Comparison of ENCODE assay signal across 8 cellular contexts in the genomic region with DNA sequence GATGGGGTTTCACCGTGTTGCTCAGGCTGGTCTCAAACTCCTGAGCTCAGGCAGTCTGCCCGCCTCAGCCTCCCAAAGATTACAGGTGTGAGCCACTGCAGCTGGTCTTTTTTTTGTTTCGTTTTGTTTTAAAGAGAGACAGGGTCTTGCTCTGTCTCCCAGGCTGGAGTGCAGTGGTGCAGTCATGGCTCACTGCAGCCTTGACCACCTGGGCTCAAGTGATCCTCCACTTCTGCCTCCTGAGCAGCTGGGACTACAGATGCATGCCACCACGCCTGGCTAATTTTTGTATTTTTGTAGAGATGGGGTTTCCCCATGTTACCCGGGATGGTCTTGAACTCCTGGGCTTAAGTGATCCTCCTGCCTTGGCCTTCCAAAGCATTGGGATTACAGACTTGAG. TPM values are rescaled to one million over a fixed set of nuclear protein-coding genes. Genes with fewer than 3 reads are reported as not detected.
A peak's percentile ranks its signal among the peaks of the same experiment; 100 is the strongest.
DNase-seq lines count a peak whose midpoint lies in the region; ATAC-seq and TF ChIP-seq lines count a peak whose summit lies in the region.
"Not testable (repeated sequence)": the region's sequence is repeated elsewhere in the genome, so short reads cannot be mapped to it uniquely, and the experiment has no call there.

No MANE protein-coding gene starts in this region.

- BruUV-seq in OCI-LY7 (replicated peaks; lab: Mats Ljungman, UMichigan): not testable (repeated sequence)

- peak overlapping the region; percentile 80 for H3K4me2 ChIP-seq in DOHH2 (ENCODE audit: low read length)
- peak overlapping the region; percentile 81 for H3K4me2 ChIP-seq in OCI-LY7 (ENCODE audit: low read length)

- H3K9me3 Mint-ChIP-seq in stimulated activated memory B cell treated with anti-CD40 and anti-IgM and Interleukin-4, amounts not matched to agents 10 μg/mL and 1 μg/mL and 100 μg/mL, for 72 hours: not testable (repeated sequence)

- H2AFZ ChIP-seq in OCI-LY7 (ENCODE audit: low read length): not testable (repeated sequence)

- H3F3A ChIP-seq in DOHH2 (ENCODE audit: control insufficient read depth, insufficient read depth): peaks cover 47% of the 10 kb centered on the region

- peak; percentile 89 for DNase-seq in OCI-LY7 (ENCODE audit: low spot score)

- H3K27me3 ChIP-seq in DOHH2 (ENCODE audit: control insufficient read depth, low read length): not testable (repeated sequence)

- peaks cover 83% of the 10 kb centered on the region for H3K4me1 ChIP-seq in DOHH2 (ENCODE audit: control insufficient read depth, low read length)
- H3K4me1 ChIP-seq in OCI-LY7 (ENCODE audit: insufficient read depth, low read length, poor library complexity, severe bottlenecking): peaks cover 81% of the 10 kb centered on the region

- ATAC-seq in GM18870 (IDR thresholded peaks at IDR 0.05; ENCODE audit: unreplicated experiment) (peak; percentile 66), GM19463 (IDR thresholded peaks at IDR 0.05; ENCODE audit: unreplicated experiment) (peak; percentile 72), GM21825 (IDR thresholded peaks at IDR 0.05; ENCODE audit: unreplicated experiment) (peak; percentile 54), HG03025 (IDR thresholded peaks at IDR 0.05; ENCODE audit: low FRiP score, unreplicated experiment) (peak; percentile 63), HG03354 (IDR thresholded peaks at IDR 0.05; ENCODE audit: poor library complexity, severe bottlenecking, unreplicated experiment) (peak; percentile 78)
- peak; percentile 88 for ATAC-seq in stimulated activated memory B cell treated with anti-CD40 and anti-IgM and Interleukin-4, amounts not matched to agents 10 μg/mL and 1 μg/mL and 100 μg/mL, for 72 hours

- not testable (repeated sequence) for TF ChIP-seq CTCF in DOHH2 (IDR thresholded peaks at IDR 0.05; ENCODE audit: low read depth, low read length, poor library complexity, severe bottlenecking); OCI-LY7 (conservative IDR thresholded peaks at IDR 0.05; ENCODE audit: low read length)

- POLR2A ChIA-PET in OCI-LY7 (lab: Charles Lee): interaction anchor here (0.9 to 1.3 kb wide), 4 partner anchors 8 to 22 kb away, joined by 3 to 10 read pairs (median 5); no protein-coding TSS in a partner anchor

- peak overlapping the region; percentile 85 for H3K27ac Mint-ChIP-seq in stimulated activated memory B cell treated with anti-CD40 and anti-IgM and Interleukin-4, amounts not matched to agents 10 μg/mL and 1 μg/mL and 100 μg/mL, for 72 hours

- H3K4me3 ChIP-seq in DOHH2 (ENCODE audit: low read length) (peak overlapping the region; percentile 70), OCI-LY7 (ENCODE audit: low read depth, low read length, poor library complexity, severe bottlenecking) (peak overlapping the region; percentile 59)

- intact Hi-C loops in OCI-LY7 (cut with micrococcal nuclease; ENCODE audit: unreplicated experiment): loop anchor here (1.0 kb wide), 3 partner anchors 24 to 65 kb away; a partner anchor contains a TSS

- H3K27ac ChIP-seq in DOHH2 (ENCODE audit: low read depth, low read length) (peak overlapping the region; percentile 92), OCI-LY7 (ENCODE audit: low read depth, low read length, poor library complexity, severe bottlenecking) (peak overlapping the region; percentile 91)

- not testable (repeated sequence) for H3K9me2 ChIP-seq in DOHH2 (replicated peaks; ENCODE audit: control insufficient read depth, low read length); OCI-LY7 (ENCODE audit: insufficient read depth, low read length)

- peaks cover 27% of the 10 kb centered on the region for H3K36me3 Mint-ChIP-seq in stimulated activated memory B cell treated with anti-CD40 and anti-IgM and Interleukin-4, amounts not matched to agents 10 μg/mL and 1 μg/mL and 100 μg/mL, for 72 hours

- H3K36me3 ChIP-seq in DOHH2 (ENCODE audit: control insufficient read depth, low read length): peaks cover 57% of the 10 kb centered on the region
- peaks cover 61% of the 10 kb centered on the region for H3K36me3 ChIP-seq in OCI-LY7 (ENCODE audit: insufficient read depth, low read length)

- not testable (repeated sequence) for H3K27me3 Mint-ChIP-seq in stimulated activated memory B cell treated with anti-CD40 and anti-IgM and Interleukin-4, amounts not matched to agents 10 μg/mL and 1 μg/mL and 100 μg/mL, for 72 hours

- peak overlapping the region; percentile 58 for H3K4me3 Mint-ChIP-seq in stimulated activated memory B cell treated with anti-CD40 and anti-IgM and Interleukin-4, amounts not matched to agents 10 μg/mL and 1 μg/mL and 100 μg/mL, for 72 hours

- CTCF ChIA-PET in OCI-LY7 (lab: Charles Lee; ENCODE audit: unreplicated experiment): not testable (repeated sequence)

- peaks cover 45% of the 10 kb centered on the region for H3K79me2 ChIP-seq in DOHH2 (ENCODE audit: control insufficient read depth, low read length)
- not testable (repeated sequence) for H3K79me2 ChIP-seq in OCI-LY7 (ENCODE audit: insufficient read depth, low read depth, low read length)

- not testable (repeated sequence) for H4K20me1 ChIP-seq in DOHH2 (ENCODE audit: control insufficient read depth, insufficient read depth, low read depth, low read length); OCI-LY7 (ENCODE audit: insufficient read depth, low read length)

- H3K9me3 ChIP-seq in DOHH2 (ENCODE audit: control insufficient read depth, insufficient read depth, low read length); OCI-LY7 (ENCODE audit: low read length): not testable (repeated sequence)

- peaks cover 68% of the 10 kb centered on the region for H3K4me1 Mint-ChIP-seq in stimulated activated memory B cell treated with anti-CD40 and anti-IgM and Interleukin-4, amounts not matched to agents 10 μg/mL and 1 μg/mL and 100 μg/mL, for 72 hours

RNA-seq across cellular contexts. Expression of a gene that starts 23.6 kb away (rescaled TPM):
- 83.6 and 130 TPM in 2 replicates for total RNA-seq in OCI-LY7 (2014; rRNA removed; shearing (Covaris generic))
- 83.3 and 86.0 TPM in 2 replicates for total RNA-seq in OCI-LY7 (2022)

RNA-seq across cellular contexts. Expression of a gene that starts 24.0 kb away (rescaled TPM):
- total RNA-seq in OCI-LY7 (2014; rRNA removed; shearing (Covaris generic)): 16.6 and 22.5 TPM in 2 replicates
- 18.0 and 23.2 TPM in 2 replicates for total RNA-seq in OCI-LY7 (2022)

Comparison
In these comparisons a context has a peak if more than half of its experiments do, and no peak if none do; other contexts are left out.
1. Peak in every context shown above with its lines: DNase-seq, ATAC-seq, H3K4me3 ChIP-seq and H3K27ac ChIP-seq.